In the genomic region with DNA sequence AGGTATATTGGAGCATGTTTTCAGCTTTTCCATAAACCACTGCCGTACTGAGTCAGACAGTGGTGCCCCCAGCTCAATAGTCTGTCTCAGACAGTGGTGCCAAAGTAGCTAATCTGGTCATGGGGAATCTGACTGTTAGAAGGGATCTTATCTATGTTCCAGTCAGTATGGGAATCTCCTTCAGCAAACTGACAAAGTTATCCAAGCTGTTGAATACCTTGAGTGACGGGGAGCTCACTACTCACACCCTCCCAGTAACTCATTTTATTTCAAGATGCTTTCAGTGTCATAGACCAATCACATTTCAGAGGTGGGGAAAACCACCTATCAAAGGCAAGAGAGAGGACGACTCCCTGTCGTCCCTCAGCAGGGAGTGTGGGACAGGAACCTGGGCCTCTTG, we compare ENCODE assay signal across 21 cellular contexts. TPM values are rescaled to one million over a fixed set of nuclear protein-coding genes. Genes with fewer than 3 reads are reported as not detected.
DNase-seq lines count a peak whose midpoint lies in the region; ATAC-seq, FAIRE-seq and TF ChIP-seq lines count a peak whose summit lies in the region.
"Had no signal": no experiment of that assay in that cellular context is flagged by ENCODE, and none has a peak within 500 bp of the region (broad histone marks: within the 10 kb centered on the region; RNA-seq: fewer than 3 reads in every experiment).

No MANE protein-coding gene starts in this region.

- intact Hi-C loops in K562 (cut with micrococcal nuclease) = loop anchor here (5.0 kb wide), 1 partner anchor 240 kb away; no protein-coding TSS in a partner anchor

- H2AK5ac ChIP-seq in neuronal stem cell (ENCODE audit: low read depth, low read length) (no peak overlapping the region), H9 (ENCODE audit: insufficient read length, low read length) (no peak overlapping the region)

- H3K9ac ChIP-seq in K562 (ENCODE audit: insufficient read depth in 1 of 2, low read depth in 2 of 2, low read length in 2 of 2) (no peak overlapping the region), neuronal stem cell (ENCODE audit: low read depth, low read length, poor library complexity) (no peak overlapping the region), H9 (ENCODE audit: extremely low read depth, insufficient read length, low read length) (no peak overlapping the region)
- H3K9ac ChIP-seq: GM23248 had no signal

- H3K4me3 Mint-ChIP-seq in stimulated activated effector memory CD8-positive, alpha-beta T cell treated with anti-CD3 and anti-CD28 coated beads, Interleukin-12 subunit alpha, Interleukin-12 subunit beta, amount 100 ng/mL, for 72 hours = no peak overlapping the region
- no peak overlapping the region for H3K4me3 Mint-ChIP-seq in H9
- H3K4me3 Mint-ChIP-seq: CD4-positive, alpha-beta memory T cell had no signal

- H4K5ac ChIP-seq in H9 (ENCODE audit: insufficient read length, low read depth, low read length) = no peak overlapping the region

- in situ Hi-C loops in K562 (cut with MboI) = loop anchor here (10.0 to 25.0 kb wide), 2 partner anchors 463 to 865 kb away; partner anchors contain the start of gene TRMO

- H2AFZ ChIP-seq in K562 (ENCODE audit: low read depth, low read length) (no peak overlapping the region), neuronal stem cell (ENCODE audit: low read length) (no peak overlapping the region), H9 (ENCODE audit: low read length) (no peak overlapping the region)
- H2AFZ ChIP-seq: GM23248 had no signal

- H3K4me2 ChIP-seq in A549 (no peak overlapping the region), K562 (ENCODE audit: insufficient read depth, low read length) (no peak overlapping the region), neuronal stem cell (ENCODE audit: insufficient read depth, low read length, poor library complexity, severe bottlenecking) (no peak overlapping the region), H9 (ENCODE audit: insufficient read depth, insufficient read length, low read length) (no peak overlapping the region)

- no peaks in the 10 kb centered on the region for H3K79me2 ChIP-seq in K562 (ENCODE audit: control insufficient read depth, insufficient read depth, low read length)
- H3K79me2 ChIP-seq in H9 (ENCODE audit: insufficient read depth, low read length) = no peaks in the 10 kb centered on the region

- peak overlapping the region; percentile 20 for H3K23ac ChIP-seq in neuronal stem cell (ENCODE audit: low read depth, low read length, poor library complexity)
- H3K23ac ChIP-seq in H9 (ENCODE audit: insufficient read length, low read depth, low read length) = no peak overlapping the region

- FAIRE-seq in A549 (lab: Jason Lieb, UNC) (no peak), K562 (lab: Jason Lieb, UNC) (no peak)
- FAIRE-seq: A204.1, GM12891, GM18507 had no signal

- no peaks in the 10 kb centered on the region for H3K27me3 ChIP-seq in K562 (ENCODE audit: control insufficient read depth in 2 of 2, insufficient read depth in 2 of 2, low read length in 2 of 2)
- no peaks in the 10 kb centered on the region for H3K27me3 ChIP-seq in neuronal stem cell (ENCODE audit: control insufficient read depth in 3 of 3, insufficient read depth in 3 of 3, low read depth in 1 of 3, low read length in 3 of 3)
- no peaks in the 10 kb centered on the region for H3K27me3 ChIP-seq in H9 (ENCODE audit: insufficient read depth, low read length)

- no peaks in the 10 kb centered on the region for H3K27me3 Mint-ChIP-seq in H9 (ENCODE audit: low read depth)
- H3K27me3 Mint-ChIP-seq: CD4-positive, alpha-beta memory T cell had no signal

- no peak overlapping the region for H2BK12ac ChIP-seq in neuronal stem cell (ENCODE audit: low read length)
- no peak overlapping the region for H2BK12ac ChIP-seq in H9 (ENCODE audit: insufficient read length, low read depth, low read length)

- H3K9me3 ChIP-seq in A549 = no peaks in the 10 kb centered on the region
- no peaks in the 10 kb centered on the region for H3K9me3 ChIP-seq in K562 (replicated peaks; ENCODE audit: control insufficient read depth, insufficient read depth, low read depth, low read length)
- no peaks in the 10 kb centered on the region for H3K9me3 ChIP-seq in neuronal stem cell (replicated peaks in 1 of 2; ENCODE audit: control insufficient read depth in 2 of 2, insufficient read depth in 1 of 2, low read depth in 1 of 2, low read length in 2 of 2)
- no peaks in the 10 kb centered on the region for H3K9me3 ChIP-seq in H9 (ENCODE audit: control insufficient read depth, low read depth, low read length)
- H3K9me3 ChIP-seq: HAP-1 had no signal

- H3K27ac ChIP-seq in A549 = no peak overlapping the region
- no peak overlapping the region for H3K27ac ChIP-seq in K562 (ENCODE audit: extremely low read depth, low read depth, low read length)
- H3K27ac ChIP-seq in neuronal stem cell (replicated peaks; ENCODE audit: low read length) = no peak overlapping the region
- H3K27ac ChIP-seq in H9 (ENCODE audit: insufficient read length, low read depth, low read length) = no peak overlapping the region
- H3K27ac ChIP-seq: 22Rv1, GM23248 had no signal

- TF ChIP-seq CTCF in A549 (IDR thresholded peaks at IDR 0.05) (no peak), K562 (IDR thresholded peaks at IDR 0.05 in 2 of 3, conservative IDR thresholded peaks at IDR 0.05 in 1 of 3; ENCODE audit: insufficient read depth in 2 of 3, low read depth in 1 of 3, low read length in 3 of 3) (no peak), H9 (conservative IDR thresholded peaks at IDR 0.05) (no peak)

- H3K4ac ChIP-seq in neuronal stem cell (ENCODE audit: low read length) = no peak overlapping the region
- no peak overlapping the region for H3K4ac ChIP-seq in H9 (ENCODE audit: low read depth, low read length)

- H3K27ac Mint-ChIP-seq in stimulated activated effector memory CD8-positive, alpha-beta T cell treated with anti-CD3 and anti-CD28 coated beads, Interleukin-12 subunit alpha, Interleukin-12 subunit beta, amount 100 ng/mL, for 72 hours = peak overlapping the region; percentile 56
- no peak overlapping the region for H3K27ac Mint-ChIP-seq in H9

- H4K8ac ChIP-seq in neuronal stem cell (ENCODE audit: low read depth, low read length) (no peak overlapping the region), H9 (replicated peaks; ENCODE audit: insufficient read length, low read depth, low read length) (no peak overlapping the region)

- H3K4me3 ChIP-seq in A549 (no peak overlapping the region), K562 (no peak overlapping the region), neuronal stem cell (ENCODE audit: low read length in 2 of 2) (no peak overlapping the region)
- H3K4me3 ChIP-seq: GM23248, HAP-1 had no signal

- H3K36me3 ChIP-seq in K562 (ENCODE audit: control insufficient read depth, insufficient read depth, low read length) = peaks cover 79% of the 10 kb centered on the region
- peaks cover 24 to 61% of the 10 kb centered on the region in 2 donors for H3K36me3 ChIP-seq in neuronal stem cell (replicated peaks in 1 of 2; ENCODE audit: control insufficient read depth in 2 of 2, insufficient read depth in 2 of 2, low read length in 2 of 2)

- H3K4me1 ChIP-seq in A549 (peaks cover 30% of the 10 kb centered on the region), K562 (replicated peaks in 1 of 2; ENCODE audit: control insufficient read depth in 2 of 2, insufficient read depth in 2 of 2, low read length in 2 of 2) (peaks cover 4 to 8% of the 10 kb centered on the region in 2 experiments; a peak in 4 of 5 replicates), neuronal stem cell (ENCODE audit: control insufficient read depth in 2 of 2, insufficient read depth in 1 of 2, low read depth in 1 of 2, low read length in 2 of 2) (peaks cover 3 to 9% of the 10 kb centered on the region in 2 donors), H9 (ENCODE audit: insufficient read depth, low read length) (no peaks in the 10 kb centered on the region)
- H3K4me1 ChIP-seq: HAP-1 had no signal

- CTCF ChIA-PET in A549 (lab: Yijun Ruan, JAX) (interaction anchor here (0.8 to 10.5 kb wide), 5 partner anchors 12 to 473 kb away, joined by 3 to 164 read pairs (median 3); no protein-coding TSS in a partner anchor), K562 (lab: Yijun Ruan, JAX; ENCODE audit: low intra/inter-chr PET ratio) (no interaction called here)

- H3K36me3 Mint-ChIP-seq in stimulated activated effector memory CD8-positive, alpha-beta T cell treated with anti-CD3 and anti-CD28 coated beads, Interleukin-12 subunit alpha, Interleukin-12 subunit beta, amount 100 ng/mL, for 72 hours = peaks cover 7% of the 10 kb centered on the region
- peaks cover 18 to 58% (median 46%) of the 10 kb centered on the region in 3 experiments; a peak in 6 of 7 replicates for H3K36me3 Mint-ChIP-seq in H9 (ENCODE audit: insufficient read depth in 1 of 3, low read depth in 3 of 3)

- H3K18ac ChIP-seq in neuronal stem cell (ENCODE audit: low read length) (no peak overlapping the region), H9 (ENCODE audit: insufficient read length, low read depth, low read length) (no peak overlapping the region)

- no peak overlapping the region for H4K91ac ChIP-seq in neuronal stem cell (ENCODE audit: low read depth, low read length, poor library complexity)
- H4K91ac ChIP-seq in H9 (ENCODE audit: insufficient read length, low read depth, low read length) = no peak overlapping the region

- no peak overlapping the region for H3T11ph ChIP-seq in H9 (ENCODE audit: low read length)

- H3K4me1 Mint-ChIP-seq in stimulated activated effector memory CD8-positive, alpha-beta T cell treated with anti-CD3 and anti-CD28 coated beads, Interleukin-12 subunit alpha, Interleukin-12 subunit beta, amount 100 ng/mL, for 72 hours = no peaks in the 10 kb centered on the region
- no peaks in the 10 kb centered on the region; a peak in 1 of 4 replicates for H3K4me1 Mint-ChIP-seq in H9

- H3K56ac ChIP-seq in H9 (ENCODE audit: insufficient read length, low read depth, low read length) = no peak overlapping the region

- H2BK15ac ChIP-seq in neuronal stem cell (ENCODE audit: low read length) (no peak overlapping the region), H9 (ENCODE audit: low read depth, low read length) (no peak overlapping the region)

- TF ChIP-seq RAD21 in A549 (conservative IDR thresholded peaks at IDR 0.05 in 1 of 2, IDR thresholded peaks at IDR 0.05 in 1 of 2) (no peak), K562 (CRISPR knock-in tag; conservative IDR thresholded peaks at IDR 0.05 in 1 of 2, IDR thresholded peaks at IDR 0.05 in 1 of 2) (no peak)

- H2BK5ac ChIP-seq in neuronal stem cell (ENCODE audit: low read length) (no peak overlapping the region), H9 (ENCODE audit: insufficient read length, low read length) (no peak overlapping the region)

- H3K14ac ChIP-seq in neuronal stem cell (ENCODE audit: low read length) (no peak overlapping the region), H9 (ENCODE audit: insufficient read depth, low read length) (no peak overlapping the region)

- POLR2A ChIA-PET in A549 (lab: Yijun Ruan, JAX) (no interaction called here), K562 (lab: Yijun Ruan, JAX) (interaction anchor here (1.2 kb wide), 1 partner anchor 233 kb away, joined by 3 read pairs; no protein-coding TSS in a partner anchor)

- ATAC-seq in A549 = no peak
- no peak for ATAC-seq in K562
- ATAC-seq in stimulated activated effector memory CD8-positive, alpha-beta T cell treated with anti-CD3 and anti-CD28 coated beads, Interleukin-12 subunit alpha, Interleukin-12 subunit beta, amount 100 ng/mL, for 72 hours = no peak
- ATAC-seq in HG03095 (IDR thresholded peaks at IDR 0.05; ENCODE audit: unreplicated experiment) = no peak

- TF ChIP-seq POLR2A in A549 (IDR thresholded peaks at IDR 0.05; ENCODE audit: low read length) (no peak), K562 (conservative IDR thresholded peaks at IDR 0.05) (no peak)

- H3K79me1 ChIP-seq in neuronal stem cell (ENCODE audit: low read depth, low read length) (no peaks in the 10 kb centered on the region), H9 (ENCODE audit: insufficient read depth, low read depth, low read length, poor library complexity, severe bottlenecking) (no peaks in the 10 kb centered on the region)

- H3K23me2 ChIP-seq in H9 (ENCODE audit: insufficient read length, low read depth, low read length, poor library complexity, severe bottlenecking) = no peaks in the 10 kb centered on the region

- WGBS in A549 (ENCODE audit: missing lambda C conversion rate) = 93% methylated on average over 4 of the region's 4 CpGs
- WGBS in K562 (ENCODE audit: insufficient coverage, low coverage, missing lambda C conversion rate) = 68% methylated on average over 4 of the region's 4 CpGs
- WGBS in neuronal stem cell (ENCODE audit: extremely low coverage in 2 of 2, insufficient read length in 2 of 2, insufficient replicate concordance in 1 of 2), 2 donors = no CpG with 5 or more reads among the region's 4 CpGs
- no CpG with 5 or more reads among the region's 4 CpGs for WGBS in H9 (ENCODE audit: extremely low coverage, insufficient read length, low lambda C conversion rate)

- H3K9me3 Mint-ChIP-seq in stimulated activated effector memory CD8-positive, alpha-beta T cell treated with anti-CD3 and anti-CD28 coated beads, Interleukin-12 subunit alpha, Interleukin-12 subunit beta, amount 100 ng/mL, for 72 hours = no peaks in the 10 kb centered on the region
- H3K9me3 Mint-ChIP-seq in H9 = no peaks in the 10 kb centered on the region; a peak in 1 of 5 replicates
- H3K9me3 Mint-ChIP-seq: CD4-positive, alpha-beta memory T cell had no signal

- no TSS peak for BruUV-seq in K562 (replicated peaks; lab: Mats Ljungman, UMichigan)

- no peak overlapping the region for H2BK20ac ChIP-seq in H9 (ENCODE audit: low read depth, low read length, poor library complexity, severe bottlenecking)

- TF ChIP-seq EP300 in A549 (IDR thresholded peaks at IDR 0.05) (no peak), K562 (IDR thresholded peaks at IDR 0.05; ENCODE audit: low read length) (no peak)

- DNase-seq in A549 (ENCODE audit: low read depth in 1 of 2, low spot score in 1 of 2) (no peak), K562 (ENCODE audit: extremely low read depth in 1 of 4, low spot score in 3 of 4) (no peak), neuronal stem cell (ENCODE audit: low spot score) (no peak), hypothalamus (lab: John Stamatoyannopoulos, UW) (no peak), H9 (no peak)
- no peak for DNase-seq in stimulated activated effector memory CD8-positive, alpha-beta T cell treated with anti-CD3 and anti-CD28 coated beads, Interleukin-12 subunit alpha, Interleukin-12 subunit beta, amount 100 ng/mL, for 72 hours (ENCODE audit: low spot score in 2 of 2)
- DNase-seq: ACHN; C1 segment of cervical spinal cord; Calu3; CD4-positive, alpha-beta memory T cell; COR-L47; DMS53; DMS79 treated with DMSO at 0.1 percent for 48 hours; GF-D8; GM23248 had no signal

- H4K20me1 ChIP-seq in K562 (replicated peaks; ENCODE audit: control insufficient read depth, insufficient read depth, low read length) (peaks cover 8% of the 10 kb centered on the region; the same call in 1 of the 2 replicates), H9 (ENCODE audit: control insufficient read depth, insufficient read depth, insufficient read length) (no peaks in the 10 kb centered on the region)

- no peaks in the 10 kb centered on the region for H3K9me1 ChIP-seq in K562 (ENCODE audit: control insufficient read depth, insufficient read depth, low read length)

- H2BK120ac ChIP-seq in neuronal stem cell (ENCODE audit: low read depth, low read length) (no peak overlapping the region), H9 (ENCODE audit: low read depth, low read length, poor library complexity, severe bottlenecking) (no peak overlapping the region)

RNA-seq across cellular contexts. Expression of gene ANKS6, which starts 18.7 kb away (rescaled TPM):
- 15.2 and 17.7 TPM in 2 replicates for polyA plus RNA-seq in A549 (2011; rRNA removed)
- 38.5 and 39.6 TPM in 2 replicates for polyA plus RNA-seq in A549 (2012; cell fraction: cytosol; rRNA removed)
- 58.3 and 75.1 TPM in 2 replicates for polyA plus RNA-seq in A549 (2012; cell fraction: nucleus; rRNA removed)
- polyA plus RNA-seq in A549 (2017; fragmentation: RNase III; extraction: RNeasy Plus Mini Kit Qiagen cat#74134 plus additional on column Dnase treatment) = 14.4 to 16.3 TPM (median 14.7 TPM) in 3 replicates
- polyA minus RNA-seq in A549 (2011; rRNA and poly(A)+ RNA removed) = 15.6 and 21.6 TPM in 2 replicates
- total RNA-seq in K562 (2011; cell fraction: chromatin; rRNA removed; ENCODE audit: low replicate concordance) = 68.9 and 115 TPM in 2 replicates
- 69.9 and 73.9 TPM in 2 replicates for total RNA-seq in K562 (2011; cell fraction: nucleolus; rRNA removed)
- 65.8 and 76.9 TPM in 2 replicates for total RNA-seq in K562 (2011; cell fraction: nucleoplasm; rRNA removed)
- total RNA-seq in K562 (2014; rRNA removed) = 46.3 and 64.7 TPM in 2 replicates
- 25.4 and 28.5 TPM in 2 replicates for total RNA-seq in K562 (2014; rRNA removed; fragmentation: Illumina TruSeq; extraction: Trizol)
- 30.1 and 31.9 TPM in 2 replicates for total RNA-seq in K562 (2015; rRNA removed; fragmentation: Illumina TruSeq; extraction: Trizol)
- 72.2 and 74.5 TPM in 2 replicates for total RNA-seq in K562 (2021)
- 46.5 and 50.7 TPM in 2 replicates for polyA plus RNA-seq in K562 (2011; rRNA removed)
- 43.5 and 86.7 TPM in 2 replicates for polyA plus RNA-seq in K562 (2011; cell fraction: cytosol; rRNA removed)
- polyA plus RNA-seq in K562 (2011; cell fraction: nucleus; rRNA removed) = 120 and 181 TPM in 2 replicates
- 43.7 and 44.2 TPM in 2 replicates for polyA plus RNA-seq in K562 (2012)
- 36.9 and 41.8 TPM in 2 replicates for polyA plus RNA-seq in K562 (2014; fragmentation: Illumina TruSeq; extraction: Trizol)
- 10 to 100 TPM in 1 of 2 experiments, 1 to 10 TPM in 1; 9.9 to 11.8 TPM for polyA plus RNA-seq in K562 (2014; fragmentation: Nextera tagmentation; extraction: Ambion mirVana)
- polyA plus RNA-seq in K562 (2014; rRNA removed) = 68.8 and 74.3 TPM in 2 replicates
- polyA minus RNA-seq in K562 (2011; rRNA and poly(A)+ RNA removed) = 27.0 and 35.5 TPM in 2 replicates
- polyA minus RNA-seq in K562 (2011; cell fraction: cytosol; rRNA and poly(A)+ RNA removed) = 29.9 and 31.2 TPM in 2 replicates
- polyA minus RNA-seq in K562 (2011; cell fraction: nucleus; rRNA and poly(A)+ RNA removed) = 31.0 and 35.3 TPM in 2 replicates
- 31.8 TPM for polyA plus RNA-seq in neuronal stem cell (2013, experiment 1 of 2)
- 30.2 TPM for polyA plus RNA-seq in neuronal stem cell (2013, experiment 2 of 2)
- 44.5 and 46.3 TPM in 2 replicates for total RNA-seq in H9 (2021)

RNA-seq across cellular contexts. Expression of gene GALNT12, which starts 29.9 kb away (rescaled TPM):
- polyA plus RNA-seq in A549 (2011; rRNA removed) (7.3 and 7.7 TPM in 2 replicates), A549 (2017; fragmentation: RNase III; extraction: RNeasy Plus Mini Kit Qiagen cat#74134 plus additional on column Dnase treatment) (2.6 to 3.2 TPM (median 3.0 TPM) in 3 replicates), K562 (2011; rRNA removed) (82.9 and 86.6 TPM in 2 replicates), K562 (2014; fragmentation: Illumina TruSeq; extraction: Trizol) (42.4 and 45.3 TPM in 2 replicates), K562 (2014; fragmentation: Nextera tagmentation; extraction: Ambion mirVana) (10 to 100 TPM; 29.7 to 33.7 TPM), K562 (2014; rRNA removed) (45.6 and 49.4 TPM in 2 replicates)
- 1.9 and 2.2 TPM in 2 replicates for polyA plus RNA-seq in A549 (2012; cell fraction: cytosol; rRNA removed)
- 4.3 and 5.3 TPM in 2 replicates for polyA plus RNA-seq in A549 (2012; cell fraction: nucleus; rRNA removed)
- 3.3 and 3.4 TPM in 2 replicates for polyA minus RNA-seq in A549 (2011; rRNA and poly(A)+ RNA removed)
- 99.2 and 173 TPM in 2 replicates for total RNA-seq in K562 (2011; cell fraction: chromatin; rRNA removed; ENCODE audit: low replicate concordance)
- 75.7 and 81.2 TPM in 2 replicates for total RNA-seq in K562 (2011; cell fraction: nucleolus; rRNA removed)
- total RNA-seq in K562 (2011; cell fraction: nucleoplasm; rRNA removed) = 101 and 122 TPM in 2 replicates
- total RNA-seq in K562 (2014; rRNA removed) (36.3 and 39.1 TPM in 2 replicates), K562 (2014; rRNA removed; fragmentation: Illumina TruSeq; extraction: Trizol) (44.2 and 51.1 TPM in 2 replicates), K562 (2015; rRNA removed; fragmentation: Illumina TruSeq; extraction: Trizol) (43.6 and 46.8 TPM in 2 replicates), K562 (2021) (38.1 and 39.3 TPM in 2 replicates), H9 (2021) (18.0 and 18.5 TPM in 2 replicates)
- 28.4 and 41.1 TPM in 2 replicates for polyA plus RNA-seq in K562 (2011; cell fraction: cytosol; rRNA removed)
- polyA plus RNA-seq in K562 (2011; cell fraction: nucleus; rRNA removed) = 163 and 207 TPM in 2 replicates
- polyA plus RNA-seq in K562 (2012) = 37.8 and 58.5 TPM in 2 replicates
- 35.3 and 36.9 TPM in 2 replicates for polyA minus RNA-seq in K562 (2011; rRNA and poly(A)+ RNA removed)
- 12.0 and 15.8 TPM in 2 replicates for polyA minus RNA-seq in K562 (2011; cell fraction: cytosol; rRNA and poly(A)+ RNA removed)
- polyA minus RNA-seq in K562 (2011; cell fraction: nucleus; rRNA and poly(A)+ RNA removed) = 32.7 and 49.1 TPM in 2 replicates
- 18.8 TPM for polyA plus RNA-seq in neuronal stem cell (2013, experiment 1 of 2)
- polyA plus RNA-seq in neuronal stem cell (2013, experiment 2 of 2) = 18.5 TPM

Comparison
In these comparisons a context has a peak if more than half of its experiments do, and no peak if none do; other contexts are left out.
1. Of the 35 proteins assayed by ChIP-seq in both K562 and A549: peak only in K562: none; only in A549: none; in both: ZFP36; in neither: 33; mixed calls (peak in some experiments, not most) for 1.